In genomic region chr10:94683214-94684054, GRCh38 we compare ENCODE assay signal across 1 cellular context.
TF ChIP-seq lines count a peak whose summit lies in the region.

Gene CYP2C18 (plus strand): TSS chr10:94683729. CDS start chr10:94683820, 91 bp downstream.

TF ChIP-seq in GM23338, 12 proteins besides CTCF, POLR2A, EP300 and RAD21:
- TF ChIP-seq, protein P1, sequence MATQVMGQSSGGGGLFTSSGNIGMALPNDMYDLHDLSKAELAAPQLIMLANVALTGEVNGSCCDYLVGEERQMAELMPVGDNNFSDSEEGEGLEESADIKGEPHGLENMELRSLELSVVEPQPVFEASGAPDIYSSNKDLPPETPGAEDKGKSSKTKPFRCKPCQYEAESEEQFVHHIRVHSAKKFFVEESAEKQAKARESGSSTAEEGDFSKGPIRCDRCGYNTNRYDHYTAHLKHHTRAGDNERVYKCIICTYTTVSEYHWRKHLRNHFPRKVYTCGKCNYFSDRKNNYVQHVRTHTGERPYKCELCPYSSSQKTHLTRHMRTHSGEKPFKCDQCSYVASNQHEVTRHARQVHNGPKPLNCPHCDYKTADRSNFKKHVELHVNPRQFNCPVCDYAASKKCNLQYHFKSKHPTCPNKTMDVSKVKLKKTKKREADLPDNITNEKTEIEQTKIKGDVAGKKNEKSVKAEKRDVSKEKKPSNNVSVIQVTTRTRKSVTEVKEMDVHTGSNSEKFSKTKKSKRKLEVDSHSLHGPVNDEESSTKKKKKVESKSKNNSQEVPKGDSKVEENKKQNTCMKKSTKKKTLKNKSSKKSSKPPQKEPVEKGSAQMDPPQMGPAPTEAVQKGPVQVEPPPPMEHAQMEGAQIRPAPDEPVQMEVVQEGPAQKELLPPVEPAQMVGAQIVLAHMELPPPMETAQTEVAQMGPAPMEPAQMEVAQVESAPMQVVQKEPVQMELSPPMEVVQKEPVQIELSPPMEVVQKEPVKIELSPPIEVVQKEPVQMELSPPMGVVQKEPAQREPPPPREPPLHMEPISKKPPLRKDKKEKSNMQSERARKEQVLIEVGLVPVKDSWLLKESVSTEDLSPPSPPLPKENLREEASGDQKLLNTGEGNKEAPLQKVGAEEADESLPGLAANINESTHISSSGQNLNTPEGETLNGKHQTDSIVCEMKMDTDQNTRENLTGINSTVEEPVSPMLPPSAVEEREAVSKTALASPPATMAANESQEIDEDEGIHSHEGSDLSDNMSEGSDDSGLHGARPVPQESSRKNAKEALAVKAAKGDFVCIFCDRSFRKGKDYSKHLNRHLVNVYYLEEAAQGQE (IDR thresholded peaks at IDR 0.05; ENCODE audit: unreplicated experiment), result no peak
